Comparison of ENCODE assay signal across 9 cellular contexts in genomic region chr19:11530432-11530831, GRCh38. TPM values are rescaled to one million over a fixed set of nuclear protein-coding genes. Genes with fewer than 3 reads are reported as not detected.
DNase-seq lines count a peak whose midpoint lies in the region; ATAC-seq, FAIRE-seq and TF ChIP-seq lines count a peak whose summit lies in the region.
"Had no signal": no experiment of that assay in that cellular context is flagged by ENCODE, and none has a peak within 500 bp of the region (broad histone marks: within the 10 kb centered on the region; RNA-seq: fewer than 3 reads in every experiment).

No MANE protein-coding gene starts in this region.

- ATAC-seq in activated T-cell treated with anti-CD3 and anti-CD28 coated beads, Interleukin-2, amount 50 U/mL, for 4 hours = no peak
- ATAC-seq in HG03342 (IDR thresholded peaks at IDR 0.05; ENCODE audit: unreplicated experiment) = no peak

- H3K36me3 ChIP-seq in neural progenitor cell = no peaks in the 10 kb centered on the region

- H3K79me2 ChIP-seq in neural progenitor cell (ENCODE audit: low read depth) = no peaks in the 10 kb centered on the region

- no peaks in the 10 kb centered on the region for H3K9me3 Mint-ChIP-seq in activated T-cell treated with anti-CD3 and anti-CD28 coated beads, Interleukin-2, amount 50 U/mL, for 4 hours
- no peaks in the 10 kb centered on the region for H3K9me3 Mint-ChIP-seq in neural progenitor cell
- H3K9me3 Mint-ChIP-seq: CD8-positive, alpha-beta memory T cell had no signal

- H3K4me3 Mint-ChIP-seq in activated T-cell treated with anti-CD3 and anti-CD28 coated beads, Interleukin-2, amount 50 U/mL, for 4 hours = no peak overlapping the region
- peak overlapping the region; percentile 69 for H3K4me3 Mint-ChIP-seq in neural progenitor cell

- peaks cover 4% of the 10 kb centered on the region for H3K36me3 Mint-ChIP-seq in activated T-cell treated with anti-CD3 and anti-CD28 coated beads, Interleukin-2, amount 50 U/mL, for 4 hours (ENCODE audit: insufficient read depth)
- H3K36me3 Mint-ChIP-seq in neural progenitor cell = no peaks in the 10 kb centered on the region

- no peak overlapping the region for H3K9ac ChIP-seq in neural progenitor cell

- H3K27me3 ChIP-seq in neural progenitor cell = peaks cover 12% of the 10 kb centered on the region

- peaks cover 4% of the 10 kb centered on the region for H3K4me1 ChIP-seq in neural progenitor cell

- no peak for TF ChIP-seq CTCF in foreskin fibroblast (IDR thresholded peaks at IDR 0.05; ENCODE audit: low read depth, low read length)
- peak; percentile 46 for TF ChIP-seq CTCF in neural progenitor cell (IDR thresholded peaks at IDR 0.05)

- H2AFZ ChIP-seq in neural progenitor cell (replicated peaks) = no peak overlapping the region

- peaks cover 5% of the 10 kb centered on the region for H4K20me1 ChIP-seq in neural progenitor cell (ENCODE audit: low read depth)

- no peak for FAIRE-seq in GM12891 (lab: Jason Lieb, UNC)

- H3K27me3 Mint-ChIP-seq in activated T-cell treated with anti-CD3 and anti-CD28 coated beads, Interleukin-2, amount 50 U/mL, for 4 hours (ENCODE audit: low read depth) = no peaks in the 10 kb centered on the region
- peaks cover 9% of the 10 kb centered on the region for H3K27me3 Mint-ChIP-seq in neural progenitor cell (ENCODE audit: insufficient read depth, low read depth)
- H3K27me3 Mint-ChIP-seq: CD8-positive, alpha-beta memory T cell had no signal

- H3K27ac Mint-ChIP-seq in neural progenitor cell = no peak overlapping the region

- H3K4me3 ChIP-seq in foreskin fibroblast (ENCODE audit: low read depth in 1 of 2, low read length in 2 of 2) (no peak overlapping the region), neural progenitor cell (no peak overlapping the region)

- H3K9me3 ChIP-seq in neural progenitor cell (ENCODE audit: low read depth) = no peaks in the 10 kb centered on the region

- H3K4me1 Mint-ChIP-seq in activated T-cell treated with anti-CD3 and anti-CD28 coated beads, Interleukin-2, amount 50 U/mL, for 4 hours (ENCODE audit: low read depth) = peaks cover 26% of the 10 kb centered on the region
- H3K4me1 Mint-ChIP-seq in neural progenitor cell = peaks cover 23% of the 10 kb centered on the region

- H3K27ac ChIP-seq in neural progenitor cell = no peak overlapping the region

- TF ChIP-seq POLR2A in GM12891 (IDR thresholded peaks at IDR 0.05; ENCODE audit: low read depth, low read length) = no peak

- peak; percentile 58 for DNase-seq in activated T-cell treated with anti-CD3 and anti-CD28 coated beads for 48 hours (ENCODE audit: low read depth)
- DNase-seq in activated T-cell treated with anti-CD3 and anti-CD28 coated beads, Interleukin-2, amount 50 U/mL, for 4 hours = no peak
- DNase-seq in NCI-H446 (lab: John Stamatoyannopoulos, UW) = peak; percentile 75 to 91
- peak; percentile 63 to 73 for DNase-seq in activated T-cell treated with anti-CD3 and anti-CD28 coated beads, Interleukin-2, amount 50 U/mL, for 48 hours
- peak; percentile 71 to 92 for DNase-seq in foreskin fibroblast
- DNase-seq in neural progenitor cell (ENCODE audit: low spot score) = peak; percentile 89
- no peak for DNase-seq in GM12891 (ENCODE audit: insufficient read length, low spot score)

- peaks cover 16% of the 10 kb centered on the region for H3F3A ChIP-seq in neural progenitor cell (ENCODE audit: low read depth)

- no peak overlapping the region for H3K4me2 ChIP-seq in neural progenitor cell

TF ChIP-seq in GM12891, 5 proteins besides CTCF, POLR2A, EP300 and RAD21:
- TF ChIP-seq PAX5 (IDR thresholded peaks at IDR 0.05; ENCODE audit: insufficient read depth, low read length, severe bottlenecking) = no peak
- TF ChIP-seq SPI1 (IDR thresholded peaks at IDR 0.05; ENCODE audit: low read depth, low read length) = no peak
- TF ChIP-seq POU2F2 (IDR thresholded peaks at IDR 0.05; ENCODE audit: low read depth, low read length) = no peak
- TF ChIP-seq TAF1 (IDR thresholded peaks at IDR 0.05; ENCODE audit: low read depth, low read length) = no peak
- no peak for TF ChIP-seq POLR2AphosphoS5 (IDR thresholded peaks at IDR 0.05; ENCODE audit: low read depth, low read length)

RNA-seq across cellular contexts. Expression of gene ECSIT, which starts 1.5 kb away (rescaled TPM):
- total RNA-seq in activated T-cell treated with anti-CD3 and anti-CD28 coated beads, Interleukin-2, amount 50 U/mL, for 4 hours = 10 to 100 TPM; 72.3 to 88.1 (median 81.9) TPM
- 9.4 and 29.0 TPM in 2 replicates for total RNA-seq in neural progenitor cell (ENCODE audit: low replicate concordance)
- 27.1 TPM for polyA plus RNA-seq in GM12891 (2012; ENCODE audit: low read depth, missing spikeins)

RNA-seq across cellular contexts. Expression of gene CNN1, which starts 8.2 kb away (rescaled TPM):
- total RNA-seq in activated T-cell treated with anti-CD3 and anti-CD28 coated beads, Interleukin-2, amount 50 U/mL, for 4 hours = under 1 TPM in 1 of 3 donors, not detected in 2; 0.25 TPM
- total RNA-seq in neural progenitor cell (ENCODE audit: low replicate concordance) = 7.0 and 7.2 TPM in 2 replicates
- polyA plus RNA-seq in GM12891 (2012; ENCODE audit: low read depth, missing spikeins) = 0.17 TPM
- total RNA-seq: CD8-positive, alpha-beta memory T cell had no signal
- polyA plus RNA-seq: CD8-positive, alpha-beta memory T cell had no signal

RNA-seq across cellular contexts. Expression of gene ZNF653, which starts 24.8 kb away (rescaled TPM):
- total RNA-seq in activated T-cell treated with anti-CD3 and anti-CD28 coated beads, Interleukin-2, amount 50 U/mL, for 4 hours = 10 to 100 TPM; 12.3 to 16.9 (median 13.9) TPM
- total RNA-seq in neural progenitor cell (ENCODE audit: low replicate concordance) = 3.4 and 15.8 TPM in 2 replicates
- polyA plus RNA-seq in GM12891 (2012; ENCODE audit: low read depth, missing spikeins) = 6.6 TPM

RNA-seq across cellular contexts. Expression of gene ELOF1, which starts 28.6 kb away (rescaled TPM):
- 10 to 100 TPM; 82.5 to 91.6 (median 86.4) TPM for total RNA-seq in activated T-cell treated with anti-CD3 and anti-CD28 coated beads, Interleukin-2, amount 50 U/mL, for 4 hours
- total RNA-seq in neural progenitor cell (ENCODE audit: low replicate concordance) = 26.9 and 40.0 TPM in 2 replicates
- 63.9 TPM for polyA plus RNA-seq in GM12891 (2012; ENCODE audit: low read depth, missing spikeins)

RNA-seq across cellular contexts. Expression of gene ACP5, which starts 47.0 kb away (rescaled TPM):
- total RNA-seq in activated T-cell treated with anti-CD3 and anti-CD28 coated beads, Interleukin-2, amount 50 U/mL, for 4 hours = 1 to 10 TPM; 2.4 to 2.9 (median 2.8) TPM
- total RNA-seq in neural progenitor cell (ENCODE audit: low replicate concordance) = 0.11 and 0.90 TPM in 2 replicates
- polyA plus RNA-seq in GM12891 (2012; ENCODE audit: low read depth, missing spikeins) = 26.1 TPM

Comparison
In these comparisons a context has a peak if more than half of its experiments do, and no peak if none do; other contexts are left out.
1. DNase-seq: peak in activated T-cell treated with anti-CD3 and anti-CD28 coated beads for 48 hours (single experiment), NCI-H446 (2 of 2), activated T-cell treated with anti-CD3 and anti-CD28 coated beads, Interleukin-2, amount 50 U/mL, for 48 hours (2 of 2), foreskin fibroblast (2 of 2) and neural progenitor cell (single experiment); none in activated T-cell treated with anti-CD3 and anti-CD28 coated beads, Interleukin-2, amount 50 U/mL, for 4 hours (single experiment) and GM12891 (single experiment).